Comparison of ENCODE assay signal across 2 cellular contexts in the genomic region with DNA sequence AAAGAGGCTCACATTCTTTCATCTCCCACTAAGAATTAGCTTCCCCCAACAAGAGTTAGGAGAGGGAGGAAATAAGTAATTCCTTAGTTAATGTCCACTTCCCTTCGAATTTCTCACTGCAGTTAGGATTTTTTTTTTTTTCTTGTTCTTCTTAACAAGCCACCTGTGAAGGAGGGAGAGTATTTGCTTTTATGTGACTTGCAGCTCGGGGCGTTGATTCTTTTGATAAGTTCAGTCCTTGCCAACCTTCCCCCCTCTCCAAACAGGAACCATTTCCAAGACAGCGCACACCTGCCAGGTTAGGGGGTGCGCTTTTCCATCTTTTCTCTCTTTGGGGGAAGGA.
TF ChIP-seq lines count a peak whose summit lies in the region.

No MANE protein-coding gene starts in this region.

TF ChIP-seq in H1, 55 proteins besides CTCF, POLR2A, EP300 and RAD21 (continued from another document):
- TF ChIP-seq MAFK (IDR thresholded peaks at IDR 0.05; ENCODE audit: low read depth, low read length) (no peak), KDM4A (IDR thresholded peaks at IDR 0.05; ENCODE audit: low read depth, low read length, severe bottlenecking) (no peak)

TF ChIP-seq in SK-N-SH treated with all-trans-retinoic acid at 6 μM for 48 hours, 23 proteins besides CTCF, POLR2A, EP300 and RAD21 (continued from another document):
- TF ChIP-seq, protein P1, sequence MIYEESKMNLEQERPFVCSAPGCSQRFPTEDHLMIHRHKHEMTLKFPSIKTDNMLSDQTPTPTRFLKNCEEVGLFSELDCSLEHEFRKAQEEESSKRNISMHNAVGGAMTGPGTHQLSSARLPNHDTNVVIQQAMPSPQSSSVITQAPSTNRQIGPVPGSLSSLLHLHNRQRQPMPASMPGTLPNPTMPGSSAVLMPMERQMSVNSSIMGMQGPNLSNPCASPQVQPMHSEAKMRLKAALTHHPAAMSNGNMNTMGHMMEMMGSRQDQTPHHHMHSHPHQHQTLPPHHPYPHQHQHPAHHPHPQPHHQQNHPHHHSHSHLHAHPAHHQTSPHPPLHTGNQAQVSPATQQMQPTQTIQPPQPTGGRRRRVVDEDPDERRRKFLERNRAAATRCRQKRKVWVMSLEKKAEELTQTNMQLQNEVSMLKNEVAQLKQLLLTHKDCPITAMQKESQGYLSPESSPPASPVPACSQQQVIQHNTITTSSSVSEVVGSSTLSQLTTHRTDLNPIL (CRISPR knock-in tag; IDR thresholded peaks at IDR 0.05; ENCODE audit: low read depth): no peak
- TF ChIP-seq BACH2 (CRISPR knock-in tag; IDR thresholded peaks at IDR 0.05; ENCODE audit: borderline replicate concordance) (no peak), ZNF70 (CRISPR knock-in tag; IDR thresholded peaks at IDR 0.05) (no peak), RARB (CRISPR knock-in tag; IDR thresholded peaks at IDR 0.05) (no peak)
- TF ChIP-seq, protein P2, sequence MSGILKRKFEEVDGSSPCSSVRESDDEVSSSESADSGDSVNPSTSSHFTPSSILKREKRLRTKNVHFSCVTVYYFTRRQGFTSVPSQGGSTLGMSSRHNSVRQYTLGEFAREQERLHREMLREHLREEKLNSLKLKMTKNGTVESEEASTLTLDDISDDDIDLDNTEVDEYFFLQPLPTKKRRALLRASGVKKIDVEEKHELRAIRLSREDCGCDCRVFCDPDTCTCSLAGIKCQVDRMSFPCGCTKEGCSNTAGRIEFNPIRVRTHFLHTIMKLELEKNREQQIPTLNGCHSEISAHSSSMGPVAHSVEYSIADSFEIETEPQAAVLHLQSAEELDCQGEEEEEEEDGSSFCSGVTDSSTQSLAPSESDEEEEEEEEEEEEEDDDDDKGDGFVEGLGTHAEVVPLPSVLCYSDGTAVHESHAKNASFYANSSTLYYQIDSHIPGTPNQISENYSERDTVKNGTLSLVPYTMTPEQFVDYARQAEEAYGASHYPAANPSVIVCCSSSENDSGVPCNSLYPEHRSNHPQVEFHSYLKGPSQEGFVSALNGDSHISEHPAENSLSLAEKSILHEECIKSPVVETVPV (CRISPR knock-in tag; IDR thresholded peaks at IDR 0.05): no peak
- TF ChIP-seq, protein P3, sequence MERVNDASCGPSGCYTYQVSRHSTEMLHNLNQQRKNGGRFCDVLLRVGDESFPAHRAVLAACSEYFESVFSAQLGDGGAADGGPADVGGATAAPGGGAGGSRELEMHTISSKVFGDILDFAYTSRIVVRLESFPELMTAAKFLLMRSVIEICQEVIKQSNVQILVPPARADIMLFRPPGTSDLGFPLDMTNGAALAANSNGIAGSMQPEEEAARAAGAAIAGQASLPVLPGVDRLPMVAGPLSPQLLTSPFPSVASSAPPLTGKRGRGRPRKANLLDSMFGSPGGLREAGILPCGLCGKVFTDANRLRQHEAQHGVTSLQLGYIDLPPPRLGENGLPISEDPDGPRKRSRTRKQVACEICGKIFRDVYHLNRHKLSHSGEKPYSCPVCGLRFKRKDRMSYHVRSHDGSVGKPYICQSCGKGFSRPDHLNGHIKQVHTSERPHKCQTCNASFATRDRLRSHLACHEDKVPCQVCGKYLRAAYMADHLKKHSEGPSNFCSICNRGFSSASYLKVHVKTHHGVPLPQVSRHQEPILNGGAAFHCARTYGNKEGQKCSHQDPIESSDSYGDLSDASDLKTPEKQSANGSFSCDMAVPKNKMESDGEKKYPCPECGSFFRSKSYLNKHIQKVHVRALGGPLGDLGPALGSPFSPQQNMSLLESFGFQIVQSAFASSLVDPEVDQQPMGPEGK (CRISPR knock-in tag; IDR thresholded peaks at IDR 0.05; ENCODE audit: borderline replicate concordance): no peak
